9 cellular contexts compared by ENCODE assay signal in the genomic region with DNA sequence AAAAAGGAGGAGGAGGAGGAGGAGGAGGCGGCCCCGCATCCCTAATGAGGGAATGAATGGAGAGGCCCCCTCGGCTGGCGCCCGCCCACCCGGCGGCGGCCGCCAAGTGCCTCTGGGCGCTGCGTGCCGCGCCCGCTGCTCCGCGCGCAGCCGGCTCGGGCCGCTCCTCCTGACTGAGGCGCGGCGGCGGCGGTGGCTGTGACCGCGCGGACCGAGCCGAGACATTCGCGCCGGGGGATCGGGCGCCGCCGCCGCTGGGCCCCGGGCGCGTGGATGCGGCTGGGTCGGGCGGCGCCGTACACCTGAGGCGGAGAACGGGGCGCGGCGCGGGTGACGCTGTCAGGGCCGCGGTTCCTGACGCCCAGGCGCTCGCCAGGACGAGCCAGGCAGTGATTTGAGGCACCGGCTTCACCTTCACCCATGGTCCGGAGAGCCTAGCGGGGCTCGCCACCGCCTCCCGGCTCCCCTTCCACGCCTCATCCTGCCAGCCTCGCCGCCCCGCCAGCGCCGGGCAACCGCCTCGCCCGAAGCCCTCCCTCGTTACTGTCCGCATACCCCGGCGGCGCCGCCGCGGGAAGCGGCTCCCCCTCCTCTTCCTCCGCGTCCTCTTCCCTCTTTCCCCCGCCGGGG. TPM values are rescaled to one million over a fixed set of nuclear protein-coding genes. Genes with fewer than 3 reads are reported as not detected.
A peak's percentile ranks its signal among the peaks of the same experiment; 100 is the strongest.
DNase-seq lines count a peak whose midpoint lies in the region; ATAC-seq and TF ChIP-seq lines count a peak whose summit lies in the region.
"Had no signal": no experiment of that assay in that cellular context is flagged by ENCODE, and none has a peak within 500 bp of the region (broad histone marks: within the 10 kb centered on the region; RNA-seq: fewer than 3 reads in every experiment).

MARK1 (plus strand) TSS at position 88 of the 630 bp plus-strand sequence. CDS start 687 bp downstream, outside the sequence.

- no peak for TF ChIP-seq POLR2A in breast epithelium (IDR thresholded peaks at IDR 0.05)

- intact Hi-C loops in breast epithelium (cut with DNase I; ENCODE audit: low total_unique reads), result no loop called here

- H4K20me1 ChIP-seq in BLaER1, result no peaks in the 10 kb centered on the region

- H3K27me3 ChIP-seq in BLaER1 (peaks cover 36% of the 10 kb centered on the region), NT2/D1 (ENCODE audit: insufficient read depth, insufficient read length) (peaks cover 9% of the 10 kb centered on the region), breast epithelium (no peaks in the 10 kb centered on the region)

- no peaks in the 10 kb centered on the region for H3K9me3 ChIP-seq in BLaER1
- peaks cover 2% of the 10 kb centered on the region; the same call in 1 of the 2 replicates for H3K9me3 ChIP-seq in NT2/D1 (ENCODE audit: insufficient read depth, low read length)
- H3K9me3 ChIP-seq in breast epithelium, result no peaks in the 10 kb centered on the region

- H3K4me3 ChIP-seq in BLaER1, result peak within 1 kb of the TSS; percentile 95
- H3K4me3 ChIP-seq in NT2/D1 (ENCODE audit: insufficient read length, low read depth), result peak within 1 kb of the TSS; percentile 87
- peak within 1 kb of the TSS; percentile 66 to 86 (median 79) for H3K4me3 ChIP-seq in breast epithelium
- peak within 1 kb of the TSS; percentile 69 for H3K4me3 ChIP-seq in skeletal muscle cell (ENCODE audit: low read depth, low read length)

- peak within 1 kb of the TSS; percentile 87 for H3K27ac ChIP-seq in BLaER1
- H3K27ac ChIP-seq in breast epithelium, result peak within 1 kb of the TSS; percentile 86 to 90

- H3K4me2 ChIP-seq in BLaER1, result peak within 1 kb of the TSS; percentile 89

- H3K4me1 ChIP-seq in BLaER1 (peaks cover 22% of the 10 kb centered on the region), NT2/D1 (ENCODE audit: insufficient read depth, insufficient read length) (no peaks in the 10 kb centered on the region), breast epithelium (no peaks in the 10 kb centered on the region)

- H3K9ac ChIP-seq in BLaER1 (peak within 1 kb of the TSS; percentile 90), NT2/D1 (ENCODE audit: insufficient read length, low read depth) (peak within 1 kb of the TSS; percentile 96)

- no peaks in the 10 kb centered on the region for H3K36me3 ChIP-seq in BLaER1
- no peaks in the 10 kb centered on the region for H3K36me3 ChIP-seq in NT2/D1 (ENCODE audit: insufficient read depth, insufficient read length, low read length)
- H3K36me3 ChIP-seq in breast epithelium, result no peaks in the 10 kb centered on the region

- no peak for TF ChIP-seq CTCF in breast epithelium (IDR thresholded peaks at IDR 0.05)

- ATAC-seq in GM18868 (IDR thresholded peaks at IDR 0.05; ENCODE audit: unreplicated experiment) (peak; percentile 73), HG03108 (IDR thresholded peaks at IDR 0.05; ENCODE audit: unreplicated experiment) (peak; percentile 38)

- DNase-seq in NT2/D1 (ENCODE audit: low read depth, low spot score) (peak; percentile 55), breast epithelium (ENCODE audit: low spot score in 2 of 2) (peak in 1 of 2 donors; percentile 39), iPS-NIHi11 (ENCODE audit: low spot score) (peak; percentile 87), skeletal muscle cell (ENCODE audit: low read depth) (no peak), HPDE6-E6E7 (ENCODE audit: extremely low spot score) (no peak)

RNA-seq across cellular contexts. Expression of gene MARK1, which starts in this region (rescaled TPM):
- total RNA-seq in breast epithelium, result 10 to 100 TPM in 1 of 3 donors, 1 to 10 TPM in 2; 6.6 to 13.8 (median 9.8) TPM
- total RNA-seq: T-helper 1 cell treated with Interleukin-12 subunit alpha and Interleukin-12 subunit beta and Interleukin-4 antibody, amounts not matched to agents 30 ng/mL and 1 ng/mL, for 36 hours had no signal

Comparison
In these comparisons a context has a peak if more than half of its experiments do, and no peak if none do; other contexts are left out.
1. DNase-seq: peak in NT2/D1 (single experiment) and iPS-NIHi11 (single experiment); none in skeletal muscle cell (single experiment) and HPDE6-E6E7 (single experiment).
2. Peak in every context shown above with its lines, with median percentiles within 50 percentile points of each other: H3K4me3 ChIP-seq.